Comparison of ENCODE assay signal across 26 cellular contexts in the genomic region with DNA sequence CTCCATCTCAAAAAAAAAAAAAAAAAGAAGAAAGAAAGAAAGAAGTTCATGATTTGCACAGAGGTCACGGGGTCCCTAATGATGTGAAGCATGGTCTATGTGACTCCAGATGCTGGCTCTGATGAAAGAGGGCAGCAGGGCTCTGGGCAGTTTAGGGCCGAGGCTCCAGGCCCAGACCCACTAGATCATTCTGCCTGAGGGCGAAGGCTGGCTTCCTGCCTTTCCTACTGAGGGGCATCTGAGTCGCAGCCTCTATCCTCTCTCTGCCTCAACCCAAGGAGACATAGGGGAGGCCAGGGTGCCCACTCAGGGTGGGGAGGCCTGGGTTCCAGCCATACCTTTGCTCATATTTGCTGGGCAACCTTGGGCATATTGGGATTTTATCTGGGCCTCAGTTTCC. TPM values are rescaled to one million over a fixed set of nuclear protein-coding genes. Genes with fewer than 3 reads are reported as not detected.
DNase-seq lines count a peak whose midpoint lies in the region; ATAC-seq, FAIRE-seq and TF ChIP-seq lines count a peak whose summit lies in the region.
"Had no signal": no experiment of that assay in that cellular context is flagged by ENCODE, and none has a peak within 500 bp of the region (broad histone marks: within the 10 kb centered on the region; RNA-seq: fewer than 3 reads in every experiment).

No MANE protein-coding gene starts in this region.

- H3K27me3 ChIP-seq in cardiac muscle cell = no peaks in the 10 kb centered on the region
- H3K27me3 ChIP-seq in right atrium auricular region = no peaks in the 10 kb centered on the region
- no peaks in the 10 kb centered on the region for H3K27me3 ChIP-seq in GM12878 (replicated peaks in 1 of 2; ENCODE audit: control insufficient read depth in 2 of 2, insufficient read depth in 2 of 2, low read length in 1 of 2)
- peaks cover 0 to 2% (median 0%) of the 10 kb centered on the region in 3 experiments for H3K27me3 ChIP-seq in neuronal stem cell (ENCODE audit: control insufficient read depth in 3 of 3, insufficient read depth in 3 of 3, low read depth in 1 of 3, low read length in 3 of 3)
- H3K27me3 ChIP-seq: Peyer's patch, SJSA1 had no signal

- POLR2A ChIA-PET in GM12878 (lab: Charles Lee) = interaction anchor here (0.7 kb wide), 1 partner anchor 118 kb away, joined by 4 read pairs; no protein-coding TSS in a partner anchor

- DNase-seq in cardiac muscle cell (ENCODE audit: low read depth in 1 of 2, low spot score in 1 of 2) (no peak), right atrium auricular region (ENCODE audit: low spot score) (no peak), GM12878 (ENCODE audit: low read depth, low spot score) (no peak), neuronal stem cell (ENCODE audit: low spot score) (no peak), T1000 (lab: John Stamatoyannopoulos, UW) (no peak), NCI-H226 (no peak), SHP77 (lab: John Stamatoyannopoulos, UW) (no peak), NCI-H2107 (lab: John Stamatoyannopoulos, UW) (no peak)
- DNase-seq: 8988T, AML-193, DMS53, GOT3, HCEC 1CT, MV-4-11, NCI-H1105 treated with DMSO at 0.1 percent for 48 hours, NCI-H2029 treated with DMSO at 0.1 percent for 48 hours, NCI-H2171, NCI-H526, Peyer's patch had no signal

- FAIRE-seq in GM12878 (lab: Jason Lieb, UNC) = no peak
- FAIRE-seq: D721Med, GM18507, GM19239, HTR-8/SVneo had no signal

- peak overlapping the region; percentile 17 for H3K18ac ChIP-seq in neuronal stem cell (ENCODE audit: low read length)

- 92% methylated on average over 4 of the region's 4 CpGs for WGBS in GM12878 (ENCODE audit: insufficient coverage, insufficient replicate concordance, low lambda C conversion rate, missing lambda C conversion rate)
- WGBS in neuronal stem cell (ENCODE audit: extremely low coverage in 2 of 2, insufficient read length in 2 of 2, insufficient replicate concordance in 1 of 2), 2 donors = no CpG with 5 or more reads among the region's 4 CpGs

- SMC1A ChIA-PET in GM12878 (lab: Charles Lee; ENCODE audit: uncharacterized antibody, unreplicated experiment) = no interaction called here

- intact Hi-C loops in GM12878 (cut with micrococcal nuclease; ENCODE audit: unreplicated experiment) = no loop called here

- no peak for ATAC-seq in GM12878

- no peaks in the 10 kb centered on the region for H3K36me3 ChIP-seq in cardiac muscle cell
- H3K36me3 ChIP-seq in right atrium auricular region = no peaks in the 10 kb centered on the region
- H3K36me3 ChIP-seq in GM12878 (ENCODE audit: control insufficient read depth in 2 of 2, insufficient read depth in 2 of 2, low read length in 1 of 2) = no peaks in the 10 kb centered on the region
- no peaks in the 10 kb centered on the region for H3K36me3 ChIP-seq in neuronal stem cell (replicated peaks in 1 of 2; ENCODE audit: control insufficient read depth in 2 of 2, insufficient read depth in 2 of 2, low read length in 2 of 2)
- H3K36me3 ChIP-seq: Peyer's patch had no signal

- TF ChIP-seq EP300 in GM12878 (IDR thresholded peaks at IDR 0.05; ENCODE audit: borderline replicate concordance in 1 of 2, control insufficient read depth in 1 of 2, low read depth in 2 of 2, low read length in 2 of 2) = no peak

- BruUV-seq in GM12878 (replicated peaks; lab: Mats Ljungman, UMichigan) = no TSS peak

- H2BK5ac ChIP-seq in neuronal stem cell (ENCODE audit: low read length) = no peak overlapping the region

- no peak overlapping the region for H2BK120ac ChIP-seq in neuronal stem cell (ENCODE audit: low read depth, low read length)

- H3K23ac ChIP-seq in neuronal stem cell (ENCODE audit: low read depth, low read length, poor library complexity) = no peak overlapping the region

- TF ChIP-seq POLR2A in GM12878 (IDR thresholded peaks at IDR 0.05; ENCODE audit: low read depth, low read length) = no peak

- H2BK15ac ChIP-seq in neuronal stem cell (ENCODE audit: low read length) = no peak overlapping the region

- H3K4ac ChIP-seq in neuronal stem cell (ENCODE audit: low read length) = no peak overlapping the region

- TF ChIP-seq CTCF in cardiac muscle cell (IDR thresholded peaks at IDR 0.05; ENCODE audit: low read depth, low read length) (no peak), right atrium auricular region (IDR thresholded peaks at IDR 0.05) (no peak), GM12878 (IDR thresholded peaks at IDR 0.05 in 2 of 3, conservative IDR thresholded peaks at IDR 0.05 in 1 of 3; ENCODE audit: control insufficient read depth in 2 of 3, extremely low read depth in 1 of 3, insufficient read depth in 1 of 3, low read depth in 3 of 3, low read length in 3 of 3) (no peak)

- RAD21 ChIA-PET in GM12878 (lab: Charles Lee; ENCODE audit: unreplicated experiment) = interaction anchor here (1.9 kb wide), 1 partner anchor 115 kb away, joined by 7 read pairs; no protein-coding TSS in a partner anchor

- H3K79me2 ChIP-seq in GM12878 (ENCODE audit: control insufficient read depth, insufficient read depth, low read length) = peaks cover 8% of the 10 kb centered on the region

- H2BK12ac ChIP-seq in neuronal stem cell (ENCODE audit: low read length) = no peak overlapping the region

- H3K4me2 ChIP-seq in GM12878 (ENCODE audit: control insufficient read depth, insufficient read depth) (0 out of 2 replicates have a peak overlapping the region, but pooled peaks have one; percentile 33), neuronal stem cell (ENCODE audit: insufficient read depth, low read length, poor library complexity, severe bottlenecking) (no peak overlapping the region)
- H3K4me2 ChIP-seq: KMS-11 had no signal

- peaks cover 9% of the 10 kb centered on the region for H3K79me1 ChIP-seq in neuronal stem cell (ENCODE audit: low read depth, low read length)

- H3K4me3 ChIP-seq in cardiac muscle cell (no peak overlapping the region), right atrium auricular region (no peak overlapping the region), GM12878 (no peak overlapping the region), neuronal stem cell (ENCODE audit: low read length in 2 of 2) (no peak overlapping the region)
- H3K4me3 ChIP-seq: Peyer's patch, SJSA1 had no signal

- TF ChIP-seq RAD21 in GM12878 (IDR thresholded peaks at IDR 0.05; ENCODE audit: insufficient read depth, low read depth, low read length) = no peak

- H3K9me3 ChIP-seq in cardiac muscle cell (ENCODE audit: low read depth) (no peaks in the 10 kb centered on the region), right atrium auricular region (no peaks in the 10 kb centered on the region), GM12878 (replicated peaks; ENCODE audit: control insufficient read depth, insufficient read depth, low read length) (no peaks in the 10 kb centered on the region; the same call in 2 of the 3 replicates), neuronal stem cell (replicated peaks in 1 of 2; ENCODE audit: control insufficient read depth in 2 of 2, insufficient read depth in 1 of 2, low read depth in 1 of 2, low read length in 2 of 2) (no peaks in the 10 kb centered on the region)
- H3K9me3 ChIP-seq: Peyer's patch, SJSA1 had no signal

- H3K4me1 ChIP-seq in cardiac muscle cell (ENCODE audit: low read depth) = peaks cover 10% of the 10 kb centered on the region
- peaks cover 0 to 43% of the 10 kb centered on the region in 2 donors for H3K4me1 ChIP-seq in right atrium auricular region
- H3K4me1 ChIP-seq in GM12878 (ENCODE audit: control insufficient read depth, insufficient read depth, low read length) = peaks cover 4% of the 10 kb centered on the region; the same call in 1 of the 2 replicates
- peaks cover 8 to 11% of the 10 kb centered on the region in 2 donors for H3K4me1 ChIP-seq in neuronal stem cell (ENCODE audit: control insufficient read depth in 2 of 2, insufficient read depth in 1 of 2, low read depth in 1 of 2, low read length in 2 of 2)

- peak overlapping the region; percentile 1 for H3K27ac ChIP-seq in cardiac muscle cell
- H3K27ac ChIP-seq in right atrium auricular region = no peak overlapping the region
- no peak overlapping the region for H3K27ac ChIP-seq in GM12878 (ENCODE audit: control insufficient read depth, insufficient read depth)
- no peak overlapping the region for H3K27ac ChIP-seq in neuronal stem cell (replicated peaks; ENCODE audit: low read length)
- H3K27ac ChIP-seq: C4-2B, KMS-11, Peyer's patch, SJSA1 had no signal

- H2AK5ac ChIP-seq in neuronal stem cell (ENCODE audit: low read depth, low read length) = no peak overlapping the region

- no peak overlapping the region for H4K91ac ChIP-seq in neuronal stem cell (ENCODE audit: low read depth, low read length, poor library complexity)

- no peak overlapping the region for H4K8ac ChIP-seq in neuronal stem cell (ENCODE audit: low read depth, low read length)

- H2AFZ ChIP-seq in GM12878 (ENCODE audit: control insufficient read depth, low read depth, low read length) = no peak overlapping the region
- no peak overlapping the region for H2AFZ ChIP-seq in neuronal stem cell (ENCODE audit: low read length)

- CTCF ChIA-PET in GM12878 (lab: Yijun Ruan, JAX) = interaction anchor here (0.9 kb wide), 1 partner anchor 10 kb away, joined by 3 read pairs; no protein-coding TSS in a partner anchor

- H3K9ac ChIP-seq in GM12878 (ENCODE audit: control insufficient read depth, insufficient read depth, low read length) = no peak overlapping the region
- no peak overlapping the region for H3K9ac ChIP-seq in neuronal stem cell (ENCODE audit: low read depth, low read length, poor library complexity)
- H3K9ac ChIP-seq: KMS-11 had no signal

- no peaks in the 10 kb centered on the region for H4K20me1 ChIP-seq in GM12878 (ENCODE audit: control insufficient read depth, insufficient read depth)

- in situ Hi-C loops in GM12878 (cut with MboI) = loop anchor here (25.0 kb wide), 1 partner anchor 272 kb away; no protein-coding TSS in a partner anchor

- H3K14ac ChIP-seq in neuronal stem cell (ENCODE audit: low read length) = peak overlapping the region; percentile 21

RNA-seq across cellular contexts. Expression of a gene that starts 4.8 kb away (rescaled TPM):
- total RNA-seq in cardiac muscle cell = 8.7 and 12.2 TPM in 2 replicates
- polyA plus RNA-seq in cardiac muscle cell = 7.6 and 8.2 TPM in 2 replicates
- 1 to 10 TPM; 4.0 to 9.1 TPM for total RNA-seq in right atrium auricular region
- 10.7 and 12.3 TPM in 2 replicates for total RNA-seq in GM12878 (2013; cell fraction: nucleolus; rRNA removed)
- total RNA-seq in GM12878 (2014; rRNA removed) = 5.3 and 5.7 TPM in 2 replicates
- total RNA-seq in GM12878 (2014; rRNA removed; fragmentation: Illumina TruSeq; extraction: Trizol) = 1.0 and 1.3 TPM in 2 replicates
- total RNA-seq in GM12878 (2021) = 3.8 and 5.1 TPM in 2 replicates
- polyA plus RNA-seq in GM12878 (2011; ENCODE audit: low read depth) = 0.22 TPM
- 1.3 and 2.5 TPM in 2 replicates for polyA plus RNA-seq in GM12878 (2011; rRNA removed)
- 3.1 and 5.3 TPM in 2 replicates for polyA plus RNA-seq in GM12878 (2011; cell fraction: cytosol; rRNA removed)
- 2.5 and 4.2 TPM in 2 replicates for polyA plus RNA-seq in GM12878 (2011; cell fraction: nucleus; rRNA removed)
- polyA plus RNA-seq in GM12878 (2012) = 0.84 and 1.1 TPM in 2 replicates
- polyA plus RNA-seq in GM12878 (2014; fragmentation: Illumina TruSeq; extraction: Trizol) = 0.10 and 0.66 TPM in 2 replicates
- polyA plus RNA-seq in GM12878 (2014; fragmentation: Nextera tagmentation; extraction: Ambion mirVana) = under 1 TPM in 1 of 2 experiments, not detected in 1; 0.16 TPM
- 3.2 and 3.3 TPM in 2 replicates for polyA plus RNA-seq in GM12878 (2014; rRNA removed)
- 1 to 10 TPM; 2.9 to 3.9 TPM for polyA plus RNA-seq in GM12878 (2016; fragmentation: Nextera tagmentation; extraction: Ambion mirVana)
- polyA minus RNA-seq in GM12878 (2011; rRNA and poly(A)+ RNA removed) = 2.7 and 5.3 TPM in 2 replicates
- 1.3 and 2.4 TPM in 2 replicates for polyA minus RNA-seq in GM12878 (2011; cell fraction: cytosol; rRNA and poly(A)+ RNA removed)
- 3.7 and 5.5 TPM in 2 replicates for polyA minus RNA-seq in GM12878 (2011; cell fraction: nucleus; rRNA and poly(A)+ RNA removed)
- 4.1 TPM for polyA plus RNA-seq in neuronal stem cell (2013, experiment 1 of 2)
- 4.0 TPM for polyA plus RNA-seq in neuronal stem cell (2013, experiment 2 of 2)

RNA-seq across cellular contexts. Expression of a gene that starts 27.3 kb away (rescaled TPM):
- total RNA-seq in cardiac muscle cell = 6.1 and 6.8 TPM in 2 replicates
- 11.0 and 16.2 TPM in 2 replicates for polyA plus RNA-seq in cardiac muscle cell
- total RNA-seq in right atrium auricular region = 1 to 10 TPM; 1.8 to 4.9 TPM
- 15.8 and 16.5 TPM in 2 replicates for total RNA-seq in GM12878 (2013; cell fraction: nucleolus; rRNA removed)
- 4.9 and 8.2 TPM in 2 replicates for total RNA-seq in GM12878 (2014; rRNA removed)
- total RNA-seq in GM12878 (2014; rRNA removed; fragmentation: Illumina TruSeq; extraction: Trizol) = 5.5 TPM in 2 replicates
- total RNA-seq in GM12878 (2021) = 7.0 and 7.2 TPM in 2 replicates
- polyA plus RNA-seq in GM12878 (2011; ENCODE audit: low read depth) = 3.0 TPM
- 7.4 and 11.3 TPM in 2 replicates for polyA plus RNA-seq in GM12878 (2011; rRNA removed)
- polyA plus RNA-seq in GM12878 (2011; cell fraction: cytosol; rRNA removed) = 22.0 TPM in 2 replicates
- polyA plus RNA-seq in GM12878 (2011; cell fraction: nucleus; rRNA removed) = 8.9 and 10.6 TPM in 2 replicates
- polyA plus RNA-seq in GM12878 (2012) = 3.1 and 3.6 TPM in 2 replicates
- 7.1 and 7.2 TPM in 2 replicates for polyA plus RNA-seq in GM12878 (2014; fragmentation: Illumina TruSeq; extraction: Trizol)
- polyA plus RNA-seq in GM12878 (2014; fragmentation: Nextera tagmentation; extraction: Ambion mirVana) = 1 to 10 TPM; 1.9 to 2.5 TPM
- 7.5 and 8.9 TPM in 2 replicates for polyA plus RNA-seq in GM12878 (2014; rRNA removed)
- 10 to 100 TPM; 10.9 to 11.9 TPM for polyA plus RNA-seq in GM12878 (2016; fragmentation: Nextera tagmentation; extraction: Ambion mirVana)
- 20.3 and 21.1 TPM in 2 replicates for polyA minus RNA-seq in GM12878 (2011; rRNA and poly(A)+ RNA removed)
- 5.1 and 6.4 TPM in 2 replicates for polyA minus RNA-seq in GM12878 (2011; cell fraction: cytosol; rRNA and poly(A)+ RNA removed)
- polyA minus RNA-seq in GM12878 (2011; cell fraction: nucleus; rRNA and poly(A)+ RNA removed) = 5.9 and 11.1 TPM in 2 replicates
- 4.9 TPM for polyA plus RNA-seq in neuronal stem cell (2013, experiment 1 of 2)
- 4.9 TPM for polyA plus RNA-seq in neuronal stem cell (2013, experiment 2 of 2)

RNA-seq across cellular contexts. Expression of a gene that starts 33.4 kb away (rescaled TPM):
- 6.1 and 6.6 TPM in 2 replicates for total RNA-seq in cardiac muscle cell
- polyA plus RNA-seq in cardiac muscle cell = 7.6 and 7.8 TPM in 2 replicates
- total RNA-seq in right atrium auricular region = 10 to 100 TPM; 28.7 to 38.2 TPM
- 7.4 and 11.7 TPM in 2 replicates for total RNA-seq in GM12878 (2013; cell fraction: nucleolus; rRNA removed)
- 13.0 and 15.6 TPM in 2 replicates for total RNA-seq in GM12878 (2014; rRNA removed)
- 6.9 and 7.7 TPM in 2 replicates for total RNA-seq in GM12878 (2014; rRNA removed; fragmentation: Illumina TruSeq; extraction: Trizol)
- total RNA-seq in GM12878 (2021) = 10.3 and 11.0 TPM in 2 replicates
- polyA plus RNA-seq in GM12878 (2011; ENCODE audit: low read depth) = 4.1 TPM
- 2.3 and 5.4 TPM in 2 replicates for polyA plus RNA-seq in GM12878 (2011; rRNA removed)
- 9.4 and 11.1 TPM in 2 replicates for polyA plus RNA-seq in GM12878 (2011; cell fraction: cytosol; rRNA removed)
- polyA plus RNA-seq in GM12878 (2011; cell fraction: nucleus; rRNA removed) = 5.8 and 10.6 TPM in 2 replicates
- polyA plus RNA-seq in GM12878 (2012) = 5.9 and 6.4 TPM in 2 replicates
- polyA plus RNA-seq in GM12878 (2014; fragmentation: Illumina TruSeq; extraction: Trizol) = 7.8 and 11.1 TPM in 2 replicates
- polyA plus RNA-seq in GM12878 (2014; fragmentation: Nextera tagmentation; extraction: Ambion mirVana) = 10 to 100 TPM; 15.9 to 21.8 TPM
- polyA plus RNA-seq in GM12878 (2014; rRNA removed) = 8.0 and 9.5 TPM in 2 replicates
- polyA plus RNA-seq in GM12878 (2016; fragmentation: Nextera tagmentation; extraction: Ambion mirVana) = 10 to 100 TPM; 10.9 to 12.4 TPM
- polyA minus RNA-seq in GM12878 (2011; rRNA and poly(A)+ RNA removed) = 6.5 and 13.3 TPM in 2 replicates
- 4.7 and 6.1 TPM in 2 replicates for polyA minus RNA-seq in GM12878 (2011; cell fraction: cytosol; rRNA and poly(A)+ RNA removed)
- polyA minus RNA-seq in GM12878 (2011; cell fraction: nucleus; rRNA and poly(A)+ RNA removed) = 2.5 and 3.9 TPM in 2 replicates
- polyA plus RNA-seq in neuronal stem cell (2013, experiment 1 of 2) = 22.2 TPM
- 21.8 TPM for polyA plus RNA-seq in neuronal stem cell (2013, experiment 2 of 2)

RNA-seq across cellular contexts. Expression of a gene that starts 48.7 kb away (rescaled TPM):
- total RNA-seq in cardiac muscle cell = 49.1 and 56.3 TPM in 2 replicates
- polyA plus RNA-seq in cardiac muscle cell = 52.5 and 57.7 TPM in 2 replicates
- total RNA-seq in right atrium auricular region = 10 to 100 TPM; 13.2 to 33.5 TPM
- 97.7 and 106 TPM in 2 replicates for total RNA-seq in GM12878 (2013; cell fraction: nucleolus; rRNA removed)
- total RNA-seq in GM12878 (2014; rRNA removed) = 104 and 118 TPM in 2 replicates
- 92.6 and 99.1 TPM in 2 replicates for total RNA-seq in GM12878 (2014; rRNA removed; fragmentation: Illumina TruSeq; extraction: Trizol)
- total RNA-seq in GM12878 (2021) = 135 and 139 TPM in 2 replicates
- polyA plus RNA-seq in GM12878 (2011; ENCODE audit: low read depth) = 55.0 TPM
- 72.8 and 113 TPM in 2 replicates for polyA plus RNA-seq in GM12878 (2011; rRNA removed)
- polyA plus RNA-seq in GM12878 (2011; cell fraction: cytosol; rRNA removed) = 143 and 159 TPM in 2 replicates
- polyA plus RNA-seq in GM12878 (2011; cell fraction: nucleus; rRNA removed) = 146 and 184 TPM in 2 replicates
- polyA plus RNA-seq in GM12878 (2012) = 58.0 and 59.9 TPM in 2 replicates
- 96.4 and 113 TPM in 2 replicates for polyA plus RNA-seq in GM12878 (2014; fragmentation: Illumina TruSeq; extraction: Trizol)
- 1 to 10 TPM; 6.9 to 7.8 TPM for polyA plus RNA-seq in GM12878 (2014; fragmentation: Nextera tagmentation; extraction: Ambion mirVana)
- 82.8 and 92.0 TPM in 2 replicates for polyA plus RNA-seq in GM12878 (2014; rRNA removed)
- 100 to 1,000 TPM; 131 to 132 TPM for polyA plus RNA-seq in GM12878 (2016; fragmentation: Nextera tagmentation; extraction: Ambion mirVana)
- 156 and 205 TPM in 2 replicates for polyA minus RNA-seq in GM12878 (2011; rRNA and poly(A)+ RNA removed)
- 44.9 and 59.3 TPM in 2 replicates for polyA minus RNA-seq in GM12878 (2011; cell fraction: cytosol; rRNA and poly(A)+ RNA removed)
- 57.4 and 80.7 TPM in 2 replicates for polyA minus RNA-seq in GM12878 (2011; cell fraction: nucleus; rRNA and poly(A)+ RNA removed)
- polyA plus RNA-seq in neuronal stem cell (2013, experiment 1 of 2) = 42.0 TPM
- 42.4 TPM for polyA plus RNA-seq in neuronal stem cell (2013, experiment 2 of 2)

RNA-seq across cellular contexts. Expression of a gene that starts 54.3 kb away (rescaled TPM):
- total RNA-seq in cardiac muscle cell (19.4 and 39.2 TPM in 2 replicates), right atrium auricular region (10 to 100 TPM in 1 of 2 donors, 1 to 10 TPM in 1; 4.0 to 16.8 TPM), GM12878 (2014; rRNA removed) (5.0 and 5.8 TPM in 2 replicates), GM12878 (2014; rRNA removed; fragmentation: Illumina TruSeq; extraction: Trizol) (3.4 and 3.5 TPM in 2 replicates), GM12878 (2021) (7.3 and 7.7 TPM in 2 replicates)
- polyA plus RNA-seq in cardiac muscle cell (21.0 and 32.5 TPM in 2 replicates), GM12878 (2011; rRNA removed) (0.39 and 0.77 TPM in 2 replicates), GM12878 (2014; fragmentation: Illumina TruSeq; extraction: Trizol) (2.8 and 4.5 TPM in 2 replicates), GM12878 (2014; fragmentation: Nextera tagmentation; extraction: Ambion mirVana) (under 1 TPM; 0.11 to 0.26 TPM), GM12878 (2014; rRNA removed) (5.0 and 5.7 TPM in 2 replicates), GM12878 (2016; fragmentation: Nextera tagmentation; extraction: Ambion mirVana) (1 to 10 TPM; 3.5 to 3.7 TPM)
- 3.7 and 5.0 TPM in 2 replicates for total RNA-seq in GM12878 (2013; cell fraction: nucleolus; rRNA removed)
- 0.49 TPM for polyA plus RNA-seq in GM12878 (2011; ENCODE audit: low read depth)
- 0.46 and 0.74 TPM in 2 replicates for polyA plus RNA-seq in GM12878 (2011; cell fraction: cytosol; rRNA removed)
- polyA plus RNA-seq in GM12878 (2011; cell fraction: nucleus; rRNA removed) = 1.1 and 1.2 TPM in 2 replicates
- 0.91 and 1.3 TPM in 2 replicates for polyA plus RNA-seq in GM12878 (2012)
- polyA minus RNA-seq in GM12878 (2011; rRNA and poly(A)+ RNA removed) = 0.77 and 1.2 TPM in 2 replicates
- polyA minus RNA-seq in GM12878 (2011; cell fraction: cytosol; rRNA and poly(A)+ RNA removed) = 2.0 and 2.1 TPM in 2 replicates
- polyA minus RNA-seq in GM12878 (2011; cell fraction: nucleus; rRNA and poly(A)+ RNA removed) = 0.85 and 1.7 TPM in 2 replicates
- 2.3 TPM for polyA plus RNA-seq in neuronal stem cell (2013, experiment 1 of 2)
- polyA plus RNA-seq in neuronal stem cell (2013, experiment 2 of 2) = 2.1 TPM
